In genomic region chr11:47565340-47566165, GRCh38 we compare ENCODE assay signal across 8 cellular contexts. TPM values are rescaled to one million over a fixed set of nuclear protein-coding genes. Genes with fewer than 3 reads are reported as not detected.
DNase-seq lines count a peak whose midpoint lies in the region; ATAC-seq and TF ChIP-seq lines count a peak whose summit lies in the region.

TSS of gene PTPMT1 (plus strand) at chr11:47565599. CDS start at chr11:47565623, 24 bp downstream.

- peak within 1 kb of the TSS; percentile 99 for H3K9ac ChIP-seq in NT2/D1 (ENCODE audit: insufficient read length, low read depth)
- peak within 1 kb of the TSS; percentile 80 to 91 for H3K9ac ChIP-seq in mucosa of rectum (ENCODE audit: low read depth in 1 of 2, low read length in 2 of 2)

- no peaks in the 10 kb centered on the region for H3K27me3 Mint-ChIP-seq in stimulated activated naive B cell treated with anti-CD40 and anti-IgM and Interleukin-4, amounts not matched to agents 10 μg/mL and 1 μg/mL and 100 μg/mL, for 72 hours

- no peaks in the 10 kb centered on the region for H3K9me3 Mint-ChIP-seq in stimulated activated naive B cell treated with anti-CD40 and anti-IgM and Interleukin-4, amounts not matched to agents 10 μg/mL and 1 μg/mL and 100 μg/mL, for 72 hours

- H3K27me3 ChIP-seq in NT2/D1 (ENCODE audit: insufficient read depth, insufficient read length) (no peaks in the 10 kb centered on the region), mucosa of rectum (ENCODE audit: control insufficient read depth in 2 of 2, insufficient read depth in 2 of 2, low read length in 2 of 2) (no peaks in the 10 kb centered on the region)

- ATAC-seq in GM18909 (IDR thresholded peaks at IDR 0.05; ENCODE audit: poor library complexity, unreplicated experiment) (peak; percentile 86), HG03159 (IDR thresholded peaks at IDR 0.05; ENCODE audit: unreplicated experiment) (peak; percentile 85)
- ATAC-seq in stimulated activated naive B cell treated with anti-CD40 and anti-IgM and Interleukin-4, amounts not matched to agents 10 μg/mL and 1 μg/mL and 100 μg/mL, for 72 hours (replicated peaks), result peak; percentile 96 to 97

- no peaks in the 10 kb centered on the region for H3K4me1 ChIP-seq in NT2/D1 (ENCODE audit: insufficient read depth, insufficient read length)
- H3K4me1 ChIP-seq in mucosa of rectum (ENCODE audit: control insufficient read depth in 2 of 2, insufficient read depth in 2 of 2, low read length in 2 of 2), result peaks cover 5 to 6% of the 10 kb centered on the region in 2 donors

- H3K9me3 ChIP-seq in NT2/D1 (ENCODE audit: insufficient read depth, low read length), result no peaks in the 10 kb centered on the region
- no peaks in the 10 kb centered on the region for H3K9me3 ChIP-seq in mucosa of rectum (ENCODE audit: control insufficient read depth in 2 of 2, low read length in 2 of 2)

- TF ChIP-seq CTCF in epithelial cell of proximal tubule (conservative IDR thresholded peaks at IDR 0.05; ENCODE audit: low read depth, low read length), result no peak

- peak within 1 kb of the TSS; percentile 85 for H3K4me3 ChIP-seq in NT2/D1 (ENCODE audit: insufficient read length, low read depth)
- H3K4me3 ChIP-seq in epithelial cell of proximal tubule (ENCODE audit: low read depth, low read length), result peak within 1 kb of the TSS; percentile 97
- H3K4me3 ChIP-seq in mucosa of rectum (ENCODE audit: low read length in 2 of 2), result peak within 1 kb of the TSS; percentile 85 to 89

- peak within 1 kb of the TSS; percentile 43 to 44 for H3K27ac ChIP-seq in mucosa of rectum (ENCODE audit: low read depth in 2 of 2, low read length in 2 of 2)

- DNase-seq in Ammon's horn (ENCODE audit: low spot score) (peak; percentile 51), NT2/D1 (ENCODE audit: low read depth, low spot score) (no peak), activated T-cell treated with anti-CD3 and anti-CD28 coated beads for 1 hour (ENCODE audit: low read depth) (peak; percentile 49), epithelial cell of proximal tubule (ENCODE audit: low read depth) (no peak)
- peak; percentile 73 for DNase-seq in stimulated activated naive B cell treated with anti-CD40 and anti-IgM and Interleukin-4, amounts not matched to agents 10 μg/mL and 1 μg/mL and 100 μg/mL, for 72 hours

- peaks cover 2 to 5% of the 10 kb centered on the region in 2 donors for H3K36me3 Mint-ChIP-seq in stimulated activated naive B cell treated with anti-CD40 and anti-IgM and Interleukin-4, amounts not matched to agents 10 μg/mL and 1 μg/mL and 100 μg/mL, for 72 hours

- peak within 1 kb of the TSS; percentile 89 for H3K27ac Mint-ChIP-seq in stimulated activated naive B cell treated with anti-CD40 and anti-IgM and Interleukin-4, amounts not matched to agents 10 μg/mL and 1 μg/mL and 100 μg/mL, for 72 hours

- H3K4me1 Mint-ChIP-seq in stimulated activated naive B cell treated with anti-CD40 and anti-IgM and Interleukin-4, amounts not matched to agents 10 μg/mL and 1 μg/mL and 100 μg/mL, for 72 hours, result peaks cover 8 to 20% of the 10 kb centered on the region in 2 donors

- H3K36me3 ChIP-seq in NT2/D1 (ENCODE audit: insufficient read depth, insufficient read length, low read length), result peaks cover 26% of the 10 kb centered on the region
- H3K36me3 ChIP-seq in mucosa of rectum (ENCODE audit: control insufficient read depth in 2 of 2, insufficient read depth in 2 of 2, low read length in 2 of 2), result peaks cover under 1 to 8% of the 10 kb centered on the region in 2 donors

- H3K4me3 Mint-ChIP-seq in stimulated activated naive B cell treated with anti-CD40 and anti-IgM and Interleukin-4, amounts not matched to agents 10 μg/mL and 1 μg/mL and 100 μg/mL, for 72 hours, result peak within 1 kb of the TSS; percentile 87 to 96

RNA-seq across cellular contexts. Expression of gene PTPMT1, which starts in this region (rescaled TPM):
- total RNA-seq in epithelial cell of proximal tubule, result 124 and 170 TPM in 2 replicates

Comparison
In these comparisons a context has a peak if more than half of its experiments do, and no peak if none do; other contexts are left out.
1. DNase-seq: peak in Ammon's horn (single experiment), activated T-cell treated with anti-CD3 and anti-CD28 coated beads for 1 hour (single experiment) and stimulated activated naive B cell treated with anti-CD40 and anti-IgM and Interleukin-4, amounts not matched to agents 10 μg/mL and 1 μg/mL and 100 μg/mL, for 72 hours (single experiment); none in NT2/D1 (single experiment) and epithelial cell of proximal tubule (single experiment).
2. Peak in every context shown above with its lines, with median percentiles within 50 percentile points of each other: ATAC-seq and H3K4me3 ChIP-seq.